ENCODE assay signal across 12 cellular contexts in the genomic region with DNA sequence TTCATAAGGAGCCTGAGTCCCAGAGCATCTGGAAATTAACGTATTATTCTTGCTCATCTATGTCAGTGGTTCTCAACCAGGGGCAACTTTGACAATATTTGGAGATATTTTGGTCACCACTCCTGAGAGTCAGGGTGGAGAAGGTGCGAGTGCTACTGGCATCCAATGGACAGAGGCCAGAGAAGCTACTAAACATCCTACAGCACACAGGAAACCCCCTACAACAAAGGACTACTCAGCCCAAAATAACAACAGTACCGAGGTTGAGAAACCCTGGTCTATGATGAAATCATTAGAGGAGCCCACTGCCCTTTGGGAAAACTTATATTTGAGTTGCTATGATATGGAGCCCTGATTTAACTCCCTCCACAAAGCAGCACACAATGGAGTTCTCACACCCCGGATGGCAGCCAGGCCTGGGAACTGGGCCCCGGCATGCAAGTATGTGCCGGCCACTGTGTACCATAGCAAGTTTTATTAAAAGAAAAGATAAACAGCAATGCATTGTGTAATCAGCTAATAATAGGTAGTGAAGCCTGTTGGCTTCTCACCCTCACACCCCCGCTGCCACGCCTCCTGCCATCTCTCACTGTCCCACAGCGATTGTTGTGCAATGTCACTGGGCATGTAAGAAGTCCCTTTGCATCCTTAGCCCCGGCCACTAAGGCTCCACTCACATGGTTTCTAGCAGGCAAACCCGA.
DNase-seq lines count a peak whose midpoint lies in the region; ATAC-seq and TF ChIP-seq lines count a peak whose summit lies in the region.
"Had no signal": no experiment of that assay in that cellular context is flagged by ENCODE, and none has a peak within 500 bp of the region (broad histone marks: within the 10 kb centered on the region; RNA-seq: fewer than 3 reads in every experiment).

No MANE protein-coding gene starts in this region.

- ATAC-seq in GM21529 (IDR thresholded peaks at IDR 0.05; ENCODE audit: unreplicated experiment) (no peak), GM18868 (IDR thresholded peaks at IDR 0.05; ENCODE audit: unreplicated experiment) (no peak)
- ATAC-seq: activated CD4-positive, CD25-positive, alpha-beta regulatory T cell treated with anti-CD3 and anti-CD28 coated beads, Interleukin-2, amount 50 U/mL, for 24 hours had no signal

- H3K27ac Mint-ChIP-seq in activated T-cell treated with anti-CD3 and anti-CD28 coated beads, Interleukin-2, amount 50 U/mL, for 24 hours: no peak overlapping the region
- H3K27ac Mint-ChIP-seq: endodermal cell had no signal

- WGBS in prostate gland: 36% methylated on average over 11 of the region's 11 CpGs

- DNase-seq in CD1c-positive myeloid dendritic cell (ENCODE audit: extremely low spot score) (peak; percentile 95), UCSD-AML1 (lab: John Stamatoyannopoulos, UW; ENCODE audit: unreplicated experiment) (peak; percentile 36), hypothalamus (lab: John Stamatoyannopoulos, UW) (peak in 30 of 51 donors; percentile 4 to 60 (median 29)), prostate gland (ENCODE audit: low spot score) (peak; percentile 93)
- DNase-seq in activated T-cell treated with anti-CD3 and anti-CD28 coated beads, Interleukin-2, amount 50 U/mL, for 24 hours: no peak
- DNase-seq in activated naive CD4-positive, alpha-beta T cell (lab: John Stamatoyannopoulos, UW): no peak
- DNase-seq: activated T-cell treated with anti-CD3 and anti-CD28 coated beads, Interleukin-2, amount 50 U/mL, for 48 hours; endodermal cell had no signal

- H3K9me3 Mint-ChIP-seq in activated T-cell treated with anti-CD3 and anti-CD28 coated beads, Interleukin-2, amount 50 U/mL, for 24 hours: no peaks in the 10 kb centered on the region
- H3K9me3 Mint-ChIP-seq: endodermal cell had no signal

- no peak overlapping the region for H3K4me3 Mint-ChIP-seq in activated T-cell treated with anti-CD3 and anti-CD28 coated beads, Interleukin-2, amount 50 U/mL, for 24 hours
- H3K4me3 Mint-ChIP-seq: endodermal cell had no signal

- no peaks in the 10 kb centered on the region for H3K36me3 Mint-ChIP-seq in activated T-cell treated with anti-CD3 and anti-CD28 coated beads, Interleukin-2, amount 50 U/mL, for 24 hours (ENCODE audit: low read depth)

- no peak for TF ChIP-seq POLR2A in prostate gland (IDR thresholded peaks at IDR 0.05)

- peak overlapping the region; percentile 63 to 75 for H3K27ac ChIP-seq in prostate gland
- H3K27ac ChIP-seq: SJSA1 had no signal

- H3K27me3 Mint-ChIP-seq in activated T-cell treated with anti-CD3 and anti-CD28 coated beads, Interleukin-2, amount 50 U/mL, for 24 hours: peaks cover 2% of the 10 kb centered on the region

- peak in 1 of 4 experiments; percentile 17 for TF ChIP-seq CTCF in prostate gland (IDR thresholded peaks at IDR 0.05)

- H3K9me3 ChIP-seq in prostate gland: no peaks in the 10 kb centered on the region

- intact Hi-C loops in prostate gland (cut with DNase I): loop anchor here (5.0 kb wide), 2 partner anchors 84 to 684 kb away; a partner anchor contains a TSS

- H3K4me1 Mint-ChIP-seq in activated T-cell treated with anti-CD3 and anti-CD28 coated beads, Interleukin-2, amount 50 U/mL, for 24 hours (ENCODE audit: low read depth): peaks cover 15% of the 10 kb centered on the region

- H3K27me3 ChIP-seq in prostate gland (replicated peaks; ENCODE audit: insufficient read depth): no peaks in the 10 kb centered on the region
- H3K27me3 ChIP-seq: SJSA1 had no signal

- no peak overlapping the region for H3K4me3 ChIP-seq in prostate gland
- H3K4me3 ChIP-seq: SJSA1 had no signal

- peaks cover 6% of the 10 kb centered on the region for H3K4me1 ChIP-seq in prostate gland (replicated peaks)
- H3K4me1 ChIP-seq: SJSA1 had no signal

- no peaks in the 10 kb centered on the region for H3K36me3 ChIP-seq in prostate gland
- H3K36me3 ChIP-seq: SJSA1 had no signal

Comparison
In these comparisons a context has a peak if more than half of its experiments do, and no peak if none do; other contexts are left out.
1. DNase-seq: peak in CD1c-positive myeloid dendritic cell (single experiment), UCSD-AML1 (single experiment), hypothalamus (30 of 51) and prostate gland (single experiment); none in activated T-cell treated with anti-CD3 and anti-CD28 coated beads, Interleukin-2, amount 50 U/mL, for 24 hours (single experiment) and activated naive CD4-positive, alpha-beta T cell (0 of 4).